1 cellular context compared by ENCODE assay signal in the genomic region with DNA sequence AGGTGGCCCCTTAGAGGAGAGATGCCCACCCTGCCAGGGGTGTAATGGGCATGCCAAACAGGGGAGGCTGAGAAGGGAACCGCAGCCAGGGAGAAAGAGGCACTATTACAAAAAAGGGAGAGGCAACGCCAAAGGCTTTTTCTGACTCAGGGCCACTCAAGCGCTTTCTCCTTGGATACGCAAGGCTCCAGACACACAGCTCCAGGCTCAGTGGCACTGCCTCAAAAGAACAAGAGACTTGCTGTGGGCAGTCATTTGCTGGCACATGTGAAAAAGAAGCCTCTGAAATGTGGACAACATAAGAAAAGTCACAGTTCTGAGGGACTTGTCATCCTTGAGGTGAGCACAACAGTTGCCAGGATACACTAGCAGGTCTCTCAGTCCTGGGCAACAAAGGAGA.
TF ChIP-seq lines count a peak whose summit lies in the region.

No MANE protein-coding gene starts in this region.

TF ChIP-seq in WTC11, 78 proteins besides CTCF, POLR2A, EP300 and RAD21 (continued from another document):
- no peak for TF ChIP-seq FOXP1 (CRISPR knock-in tag; IDR thresholded peaks at IDR 0.05; ENCODE audit: borderline replicate concordance)
- no peak for TF ChIP-seq CREB1 (CRISPR knock-in tag; IDR thresholded peaks at IDR 0.05)
- TF ChIP-seq ERG (CRISPR knock-in tag; IDR thresholded peaks at IDR 0.05) = no peak
- TF ChIP-seq, protein P1, sequence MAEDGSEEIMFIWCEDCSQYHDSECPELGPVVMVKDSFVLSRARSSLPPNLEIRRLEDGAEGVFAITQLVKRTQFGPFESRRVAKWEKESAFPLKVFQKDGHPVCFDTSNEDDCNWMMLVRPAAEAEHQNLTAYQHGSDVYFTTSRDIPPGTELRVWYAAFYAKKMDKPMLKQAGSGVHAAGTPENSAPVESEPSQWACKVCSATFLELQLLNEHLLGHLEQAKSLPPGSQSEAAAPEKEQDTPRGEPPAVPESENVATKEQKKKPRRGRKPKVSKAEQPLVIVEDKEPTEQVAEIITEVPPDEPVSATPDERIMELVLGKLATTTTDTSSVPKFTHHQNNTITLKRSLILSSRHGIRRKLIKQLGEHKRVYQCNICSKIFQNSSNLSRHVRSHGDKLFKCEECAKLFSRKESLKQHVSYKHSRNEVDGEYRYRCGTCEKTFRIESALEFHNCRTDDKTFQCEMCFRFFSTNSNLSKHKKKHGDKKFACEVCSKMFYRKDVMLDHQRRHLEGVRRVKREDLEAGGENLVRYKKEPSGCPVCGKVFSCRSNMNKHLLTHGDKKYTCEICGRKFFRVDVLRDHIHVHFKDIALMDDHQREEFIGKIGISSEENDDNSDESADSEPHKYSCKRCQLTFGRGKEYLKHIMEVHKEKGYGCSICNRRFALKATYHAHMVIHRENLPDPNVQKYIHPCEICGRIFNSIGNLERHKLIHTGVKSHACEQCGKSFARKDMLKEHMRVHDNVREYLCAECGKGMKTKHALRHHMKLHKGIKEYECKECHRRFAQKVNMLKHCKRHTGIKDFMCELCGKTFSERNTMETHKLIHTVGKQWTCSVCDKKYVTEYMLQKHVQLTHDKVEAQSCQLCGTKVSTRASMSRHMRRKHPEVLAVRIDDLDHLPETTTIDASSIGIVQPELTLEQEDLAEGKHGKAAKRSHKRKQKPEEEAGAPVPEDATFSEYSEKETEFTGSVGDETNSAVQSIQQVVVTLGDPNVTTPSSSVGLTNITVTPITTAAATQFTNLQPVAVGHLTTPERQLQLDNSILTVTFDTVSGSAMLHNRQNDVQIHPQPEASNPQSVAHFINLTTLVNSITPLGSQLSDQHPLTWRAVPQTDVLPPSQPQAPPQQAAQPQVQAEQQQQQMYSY (CRISPR knock-in tag; IDR thresholded peaks at IDR 0.05) = no peak
- no peak for TF ChIP-seq ATF2 (CRISPR knock-in tag; IDR thresholded peaks at IDR 0.05; ENCODE audit: borderline replicate concordance, low read depth)
- no peak for TF ChIP-seq NR1H2 (CRISPR knock-in tag; IDR thresholded peaks at IDR 0.05)
- no peak for TF ChIP-seq ZNF512 (CRISPR knock-in tag; IDR thresholded peaks at IDR 0.05; ENCODE audit: borderline replicate concordance)
